Comparison of ENCODE assay signal across 1 cellular context in the genomic region with DNA sequence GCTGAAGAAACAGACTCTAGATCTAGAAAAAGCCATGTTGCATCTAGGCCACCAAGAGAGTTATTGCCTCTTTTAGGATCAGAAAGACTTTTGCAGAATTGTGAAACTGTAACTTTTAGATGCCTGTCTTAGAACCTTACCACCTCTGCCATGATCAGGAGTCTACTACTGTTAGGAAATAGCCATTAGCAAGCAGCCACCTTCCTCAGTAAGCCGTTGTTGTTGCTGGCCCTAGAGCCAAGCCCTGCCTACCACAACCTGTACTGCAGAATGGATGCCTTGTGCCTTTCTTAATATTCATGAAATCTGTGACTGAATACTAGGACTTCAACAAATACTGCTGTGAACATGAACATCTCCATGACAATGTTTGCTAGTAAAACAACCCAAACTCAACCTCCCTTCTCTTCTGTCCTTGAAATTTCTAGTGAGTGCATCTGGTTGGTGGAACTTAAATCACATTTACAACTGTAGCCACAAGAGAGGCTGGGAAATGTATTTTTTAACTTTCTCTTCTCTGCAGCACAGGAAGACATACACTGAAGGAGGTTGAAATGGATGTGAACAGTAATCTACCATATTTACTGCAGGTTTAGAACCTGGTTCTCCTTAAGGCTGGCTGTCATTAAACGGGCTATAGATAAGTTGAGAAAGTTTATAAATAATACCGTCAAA.
TF ChIP-seq lines count a peak whose summit lies in the region.

No MANE protein-coding gene starts in this region.

TF ChIP-seq in K562, 482 proteins besides CTCF, POLR2A, EP300 and RAD21:
- TF ChIP-seq ZNF324 (CRISPR knock-in tag; IDR thresholded peaks at IDR 0.05) (no peak), NR2C1 (IDR thresholded peaks at IDR 0.05) (no peak), NR2C1 (tag; IDR thresholded peaks at IDR 0.05) (no peak), BRD9 (IDR thresholded peaks at IDR 0.05; ENCODE audit: low read depth, partially characterized antibody) (no peak), ATF1 (CRISPR knock-in tag; IDR thresholded peaks at IDR 0.05) (no peak), ATF1 (tag; IDR thresholded peaks at IDR 0.05) (no peak)
- TF ChIP-seq, protein P1, sequence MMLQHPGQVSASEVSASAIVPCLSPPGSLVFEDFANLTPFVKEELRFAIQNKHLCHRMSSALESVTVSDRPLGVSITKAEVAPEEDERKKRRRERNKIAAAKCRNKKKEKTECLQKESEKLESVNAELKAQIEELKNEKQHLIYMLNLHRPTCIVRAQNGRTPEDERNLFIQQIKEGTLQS (IDR thresholded peaks at IDR 0.05) = no peak
- TF ChIP-seq, protein P1 (CRISPR knock-in tag; conservative IDR thresholded peaks at IDR 0.05) = no peak
- TF ChIP-seq, protein P2, sequence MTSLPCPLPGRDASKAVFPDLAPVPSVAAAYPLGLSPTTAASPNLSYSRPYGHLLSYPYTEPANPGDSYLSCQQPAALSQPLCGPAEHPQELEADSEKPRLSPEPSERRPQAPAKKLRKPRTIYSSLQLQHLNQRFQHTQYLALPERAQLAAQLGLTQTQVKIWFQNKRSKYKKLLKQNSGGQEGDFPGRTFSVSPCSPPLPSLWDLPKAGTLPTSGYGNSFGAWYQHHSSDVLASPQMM (CRISPR knock-in tag; IDR thresholded peaks at IDR 0.05) = no peak
- TF ChIP-seq, protein P3, sequence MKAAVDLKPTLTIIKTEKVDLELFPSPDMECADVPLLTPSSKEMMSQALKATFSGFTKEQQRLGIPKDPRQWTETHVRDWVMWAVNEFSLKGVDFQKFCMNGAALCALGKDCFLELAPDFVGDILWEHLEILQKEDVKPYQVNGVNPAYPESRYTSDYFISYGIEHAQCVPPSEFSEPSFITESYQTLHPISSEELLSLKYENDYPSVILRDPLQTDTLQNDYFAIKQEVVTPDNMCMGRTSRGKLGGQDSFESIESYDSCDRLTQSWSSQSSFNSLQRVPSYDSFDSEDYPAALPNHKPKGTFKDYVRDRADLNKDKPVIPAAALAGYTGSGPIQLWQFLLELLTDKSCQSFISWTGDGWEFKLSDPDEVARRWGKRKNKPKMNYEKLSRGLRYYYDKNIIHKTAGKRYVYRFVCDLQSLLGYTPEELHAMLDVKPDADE (conservative IDR thresholded peaks at IDR 0.05; ENCODE audit: control insufficient read depth, low read depth, low read length) = no peak
- TF ChIP-seq, protein P4, sequence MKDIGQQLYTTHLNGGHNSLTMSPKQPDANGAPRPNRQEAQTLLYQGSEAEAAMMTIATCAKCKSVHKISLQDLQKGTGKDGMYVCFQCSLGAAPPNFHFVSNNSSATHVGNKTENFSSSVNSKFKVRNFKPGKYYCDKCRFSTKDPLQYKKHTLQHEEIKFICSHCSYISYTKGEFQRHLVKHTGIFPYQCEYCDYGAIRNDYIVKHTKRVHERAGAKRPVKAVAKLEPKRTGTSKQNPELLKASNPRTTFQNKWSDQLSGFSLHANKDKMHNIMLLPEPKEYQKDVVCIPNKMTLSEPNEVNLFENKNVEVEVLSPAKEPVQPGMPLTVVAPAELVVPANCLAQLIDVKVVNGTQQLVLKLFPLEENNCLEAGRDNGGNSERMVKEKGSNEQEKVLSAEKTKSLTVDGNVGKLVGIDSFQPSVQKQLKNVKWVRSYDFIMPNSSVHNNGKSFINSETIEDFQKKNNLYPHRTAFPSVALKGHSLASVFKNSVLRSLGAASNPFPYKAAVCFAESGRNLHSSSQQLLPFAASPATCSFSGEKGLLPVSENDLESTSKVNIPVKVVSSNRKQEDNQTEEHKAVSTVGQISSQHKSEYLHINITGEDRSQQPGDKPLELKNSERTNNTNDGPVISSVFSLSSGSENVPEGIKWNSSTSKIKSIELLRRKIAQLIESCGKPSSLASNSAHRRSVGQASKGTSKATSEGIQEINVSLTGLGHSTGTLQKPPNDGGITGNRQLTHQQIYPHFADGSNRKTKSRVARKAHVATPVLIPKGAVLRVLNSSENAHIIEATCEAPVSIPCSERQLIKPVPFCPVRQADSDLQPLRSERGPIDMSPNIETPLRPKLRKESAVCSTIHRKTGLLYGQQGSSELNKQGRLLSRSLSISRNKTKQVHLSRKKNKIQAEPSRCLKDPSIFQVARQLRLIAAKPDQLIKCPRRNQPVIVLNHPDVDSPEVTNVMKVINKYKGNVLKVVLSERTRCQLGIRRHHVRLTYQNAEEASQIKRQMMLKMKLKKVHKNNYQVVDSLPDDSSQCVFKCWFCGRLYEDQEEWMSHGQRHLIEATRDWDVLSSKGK (CRISPR knock-in tag; IDR thresholded peaks at IDR 0.05) = no peak
- TF ChIP-seq, protein P5, sequence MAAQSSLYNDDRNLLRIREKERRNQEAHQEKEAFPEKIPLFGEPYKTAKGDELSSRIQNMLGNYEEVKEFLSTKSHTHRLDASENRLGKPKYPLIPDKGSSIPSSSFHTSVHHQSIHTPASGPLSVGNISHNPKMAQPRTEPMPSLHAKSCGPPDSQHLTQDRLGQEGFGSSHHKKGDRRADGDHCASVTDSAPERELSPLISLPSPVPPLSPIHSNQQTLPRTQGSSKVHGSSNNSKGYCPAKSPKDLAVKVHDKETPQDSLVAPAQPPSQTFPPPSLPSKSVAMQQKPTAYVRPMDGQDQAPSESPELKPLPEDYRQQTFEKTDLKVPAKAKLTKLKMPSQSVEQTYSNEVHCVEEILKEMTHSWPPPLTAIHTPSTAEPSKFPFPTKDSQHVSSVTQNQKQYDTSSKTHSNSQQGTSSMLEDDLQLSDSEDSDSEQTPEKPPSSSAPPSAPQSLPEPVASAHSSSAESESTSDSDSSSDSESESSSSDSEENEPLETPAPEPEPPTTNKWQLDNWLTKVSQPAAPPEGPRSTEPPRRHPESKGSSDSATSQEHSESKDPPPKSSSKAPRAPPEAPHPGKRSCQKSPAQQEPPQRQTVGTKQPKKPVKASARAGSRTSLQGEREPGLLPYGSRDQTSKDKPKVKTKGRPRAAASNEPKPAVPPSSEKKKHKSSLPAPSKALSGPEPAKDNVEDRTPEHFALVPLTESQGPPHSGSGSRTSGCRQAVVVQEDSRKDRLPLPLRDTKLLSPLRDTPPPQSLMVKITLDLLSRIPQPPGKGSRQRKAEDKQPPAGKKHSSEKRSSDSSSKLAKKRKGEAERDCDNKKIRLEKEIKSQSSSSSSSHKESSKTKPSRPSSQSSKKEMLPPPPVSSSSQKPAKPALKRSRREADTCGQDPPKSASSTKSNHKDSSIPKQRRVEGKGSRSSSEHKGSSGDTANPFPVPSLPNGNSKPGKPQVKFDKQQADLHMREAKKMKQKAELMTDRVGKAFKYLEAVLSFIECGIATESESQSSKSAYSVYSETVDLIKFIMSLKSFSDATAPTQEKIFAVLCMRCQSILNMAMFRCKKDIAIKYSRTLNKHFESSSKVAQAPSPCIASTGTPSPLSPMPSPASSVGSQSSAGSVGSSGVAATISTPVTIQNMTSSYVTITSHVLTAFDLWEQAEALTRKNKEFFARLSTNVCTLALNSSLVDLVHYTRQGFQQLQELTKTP (IDR thresholded peaks at IDR 0.05; ENCODE audit: low read depth in 1 of 2, partially characterized antibody in 2 of 2) = no peak
- TF ChIP-seq, protein P6, sequence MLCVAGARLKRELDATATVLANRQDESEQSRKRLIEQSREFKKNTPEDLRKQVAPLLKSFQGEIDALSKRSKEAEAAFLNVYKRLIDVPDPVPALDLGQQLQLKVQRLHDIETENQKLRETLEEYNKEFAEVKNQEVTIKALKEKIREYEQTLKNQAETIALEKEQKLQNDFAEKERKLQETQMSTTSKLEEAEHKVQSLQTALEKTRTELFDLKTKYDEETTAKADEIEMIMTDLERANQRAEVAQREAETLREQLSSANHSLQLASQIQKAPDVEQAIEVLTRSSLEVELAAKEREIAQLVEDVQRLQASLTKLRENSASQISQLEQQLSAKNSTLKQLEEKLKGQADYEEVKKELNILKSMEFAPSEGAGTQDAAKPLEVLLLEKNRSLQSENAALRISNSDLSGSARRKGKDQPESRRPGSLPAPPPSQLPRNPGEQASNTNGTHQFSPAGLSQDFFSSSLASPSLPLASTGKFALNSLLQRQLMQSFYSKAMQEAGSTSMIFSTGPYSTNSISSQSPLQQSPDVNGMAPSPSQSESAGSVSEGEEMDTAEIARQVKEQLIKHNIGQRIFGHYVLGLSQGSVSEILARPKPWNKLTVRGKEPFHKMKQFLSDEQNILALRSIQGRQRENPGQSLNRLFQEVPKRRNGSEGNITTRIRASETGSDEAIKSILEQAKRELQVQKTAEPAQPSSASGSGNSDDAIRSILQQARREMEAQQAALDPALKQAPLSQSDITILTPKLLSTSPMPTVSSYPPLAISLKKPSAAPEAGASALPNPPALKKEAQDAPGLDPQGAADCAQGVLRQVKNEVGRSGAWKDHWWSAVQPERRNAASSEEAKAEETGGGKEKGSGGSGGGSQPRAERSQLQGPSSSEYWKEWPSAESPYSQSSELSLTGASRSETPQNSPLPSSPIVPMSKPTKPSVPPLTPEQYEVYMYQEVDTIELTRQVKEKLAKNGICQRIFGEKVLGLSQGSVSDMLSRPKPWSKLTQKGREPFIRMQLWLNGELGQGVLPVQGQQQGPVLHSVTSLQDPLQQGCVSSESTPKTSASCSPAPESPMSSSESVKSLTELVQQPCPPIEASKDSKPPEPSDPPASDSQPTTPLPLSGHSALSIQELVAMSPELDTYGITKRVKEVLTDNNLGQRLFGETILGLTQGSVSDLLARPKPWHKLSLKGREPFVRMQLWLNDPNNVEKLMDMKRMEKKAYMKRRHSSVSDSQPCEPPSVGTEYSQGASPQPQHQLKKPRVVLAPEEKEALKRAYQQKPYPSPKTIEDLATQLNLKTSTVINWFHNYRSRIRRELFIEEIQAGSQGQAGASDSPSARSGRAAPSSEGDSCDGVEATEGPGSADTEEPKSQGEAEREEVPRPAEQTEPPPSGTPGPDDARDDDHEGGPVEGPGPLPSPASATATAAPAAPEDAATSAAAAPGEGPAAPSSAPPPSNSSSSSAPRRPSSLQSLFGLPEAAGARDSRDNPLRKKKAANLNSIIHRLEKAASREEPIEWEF (CRISPR knock-in tag; IDR thresholded peaks at IDR 0.05) = no peak
TF ChIP-seq in K562: peak in this region for 0.
